In the genomic region with DNA sequence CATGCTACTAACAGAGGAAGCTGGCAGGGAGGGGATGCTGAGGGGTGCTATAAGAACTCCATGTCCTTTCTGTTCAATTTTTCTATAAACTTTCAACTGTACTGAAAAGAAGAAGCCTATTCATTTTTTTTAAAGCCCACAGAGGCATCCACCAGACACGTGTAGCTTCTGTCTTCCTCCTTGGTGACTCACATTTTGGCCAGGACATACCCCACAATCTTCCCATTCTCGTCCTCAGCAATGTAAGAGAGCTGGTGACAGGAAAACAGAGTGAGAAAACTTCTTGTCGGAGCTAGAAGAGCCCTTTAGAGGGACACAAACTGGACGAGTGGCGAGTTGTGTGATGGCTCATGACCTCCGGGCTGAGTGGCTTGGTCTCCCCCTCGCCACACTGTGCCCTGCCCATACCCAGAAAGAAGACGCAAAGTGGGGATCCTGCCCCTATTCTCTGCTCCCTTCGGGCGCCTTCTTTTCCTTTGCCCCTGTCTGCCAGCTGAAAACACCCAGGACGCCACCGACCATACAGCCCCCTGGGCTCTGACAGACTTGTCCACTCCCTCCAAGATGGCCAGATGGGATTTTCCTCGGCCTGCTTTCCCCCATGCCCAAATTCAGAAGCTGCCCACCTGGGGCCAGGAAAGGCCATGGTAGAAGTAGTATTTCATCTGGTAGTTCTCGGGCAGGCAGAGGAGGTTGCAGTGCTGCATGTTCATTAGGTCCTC, we compare ENCODE assay signal across 8 cellular contexts. TPM values are rescaled to one million over a fixed set of nuclear protein-coding genes. Genes with fewer than 3 reads are reported as not detected.
DNase-seq lines count a peak whose midpoint lies in the region; ATAC-seq and TF ChIP-seq lines count a peak whose summit lies in the region.

No MANE protein-coding gene starts in this region.

- no peaks in the 10 kb centered on the region for H3K4me1 ChIP-seq in RWPE2 (ENCODE audit: insufficient read depth, poor library complexity, severe bottlenecking)

- no peak for TF ChIP-seq CTCF in RWPE2 (IDR thresholded peaks at IDR 0.05; ENCODE audit: poor library complexity, severe bottlenecking)
- no peak for TF ChIP-seq CTCF in fibroblast of pulmonary artery (IDR thresholded peaks at IDR 0.05; ENCODE audit: low read length, missing control alignments)

- no peak for ATAC-seq in RWPE2 (ENCODE audit: low read depth)

- H3K27me3 ChIP-seq in RWPE2 (ENCODE audit: insufficient read depth, poor library complexity, severe bottlenecking), result no peaks in the 10 kb centered on the region

- H3K36me3 ChIP-seq in RWPE2 (ENCODE audit: low read depth), result peaks cover 12% of the 10 kb centered on the region

- no peak for DNase-seq in RWPE2 (ENCODE audit: low spot score)
- peak; percentile 36 for DNase-seq in fibroblast of pulmonary artery (ENCODE audit: low read depth)
- no peak for DNase-seq in skeletal muscle cell (ENCODE audit: low read depth)
- no peak for DNase-seq in posterior cingulate gyrus
- DNase-seq in NAMALWA (ENCODE audit: low spot score), result no peak
- no peak for DNase-seq in occipital lobe (lab: John Stamatoyannopoulos, UW)
- DNase-seq in 8988T, result no peak

- H3K9me3 ChIP-seq in RWPE2 (ENCODE audit: severe bottlenecking), result no peaks in the 10 kb centered on the region

- H3K4me3 ChIP-seq in GM08714 (ENCODE audit: low read length) (peak overlapping the region; percentile 65), RWPE2 (ENCODE audit: severe bottlenecking) (peak overlapping the region; percentile 90), fibroblast of pulmonary artery (replicated peaks; ENCODE audit: low read depth, low read length) (peak overlapping the region; percentile 69), skeletal muscle cell (ENCODE audit: low read depth, low read length) (peak overlapping the region; percentile 62)

- intact Hi-C loops in posterior cingulate gyrus (cut with DNase I), result no loop called here

- H3K27ac ChIP-seq in RWPE2 (ENCODE audit: poor library complexity, severe bottlenecking), result peak overlapping the region; percentile 45

RNA-seq across cellular contexts. Expression of gene NAA10, which starts 0.9 kb away (rescaled TPM):
- total RNA-seq in occipital lobe, result 17.6 TPM

RNA-seq across cellular contexts. Expression of gene ARHGAP4, which starts 7.8 kb away (rescaled TPM):
- 6.6 TPM for total RNA-seq in occipital lobe

RNA-seq across cellular contexts. Expression of gene RENBP, which starts 10.5 kb away (rescaled TPM):
- 2.8 TPM for total RNA-seq in occipital lobe

RNA-seq across cellular contexts. Expression of gene AVPR2, which starts 29.4 kb away (rescaled TPM):
- total RNA-seq in occipital lobe, result not detected

RNA-seq across cellular contexts. Expression of gene HCFC1, which starts 37.7 kb away (rescaled TPM):
- 12.6 TPM for total RNA-seq in occipital lobe
